In the genomic region with DNA sequence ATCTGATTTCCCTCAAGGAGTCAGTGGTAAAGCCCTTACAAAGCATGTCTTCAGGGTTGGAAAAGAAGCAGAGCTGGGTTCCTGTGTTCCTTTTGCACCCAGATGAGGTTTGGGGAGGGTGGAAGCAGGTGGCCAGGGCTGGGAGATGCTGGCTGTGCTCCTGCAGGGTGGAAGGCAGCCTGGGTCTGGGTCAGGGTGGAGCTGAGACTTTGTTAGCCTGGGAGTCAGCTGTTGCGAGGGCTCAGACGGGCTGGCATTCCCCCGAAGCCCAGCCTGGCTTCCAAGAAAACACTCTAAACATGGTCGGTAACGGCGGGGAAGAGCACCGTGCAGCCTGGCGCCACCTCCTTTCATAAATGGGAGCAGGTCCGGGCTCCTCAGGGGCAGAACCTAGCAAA, we compare ENCODE assay signal across 29 cellular contexts. TPM values are rescaled to one million over a fixed set of nuclear protein-coding genes. Genes with fewer than 3 reads are reported as not detected.
DNase-seq lines count a peak whose midpoint lies in the region; ATAC-seq and TF ChIP-seq lines count a peak whose summit lies in the region.
"Had no signal": no experiment of that assay in that cellular context is flagged by ENCODE, and none has a peak within 500 bp of the region (broad histone marks: within the 10 kb centered on the region; RNA-seq: fewer than 3 reads in every experiment).

No MANE protein-coding gene starts in this region.

- peaks cover 28% of the 10 kb centered on the region for H3K9me1 ChIP-seq in IMR-90 (ENCODE audit: insufficient read depth, low read length)

- CTCF ChIA-PET in IMR-90 (lab: Yijun Ruan, JAX) = no interaction called here

- no peak for DNase-seq in activated CD4-positive, alpha-beta T cell treated with anti-CD3 and anti-CD28 coated beads, Interleukin-2, amount 10 ng/mL, durations not matched to agents 24 days and 14 days
- DNase-seq in activated CD4-positive, alpha-beta T cell treated with anti-CD3 and anti-CD28 coated beads for 48 hours = no peak
- DNase-seq in IMR-90 = no peak
- DNase-seq in endodermal cell = peak; percentile 44
- DNase-seq in sciatic nerve (ENCODE audit: low spot score) = peak; percentile 35
- DNase-seq in medulla oblongata (ENCODE audit: extremely low spot score) = no peak
- DNase-seq: activated CD4-positive, alpha-beta T cell treated with anti-CD3 and anti-CD28 coated beads for 4 hours; BE2C; Calu3; effector CD4-positive, alpha-beta T cell; kidney glomerular epithelial cell; mesendoderm; NCI-H1436 treated with DMSO at 0.1 percent for 48 hours; NCI-H2171; NCI-H524 treated with DMSO at 0.1 percent for 48 hours; spleen; stimulated activated CD4-positive, alpha-beta T cell treated with anti-CD3 and anti-CD28 coated beads, Interleukin-4, amount 100 ng/mL, for 4 hours had no signal

- TF ChIP-seq CTCF in IMR-90 (conservative IDR thresholded peaks at IDR 0.05; ENCODE audit: low read depth, low read length) (no peak), endodermal cell (conservative IDR thresholded peaks at IDR 0.05) (no peak)

- H3K4me1 Mint-ChIP-seq in activated CD4-positive, alpha-beta T cell treated with anti-CD3 and anti-CD28 coated beads, Interleukin-2, amount 10 ng/mL, durations not matched to agents 24 days and 14 days = peaks cover 51% of the 10 kb centered on the region
- peaks cover 1% of the 10 kb centered on the region for H3K4me1 Mint-ChIP-seq in endodermal cell

- no peak overlapping the region for H3K4me3 Mint-ChIP-seq in activated CD4-positive, alpha-beta T cell treated with anti-CD3 and anti-CD28 coated beads, Interleukin-2, amount 10 ng/mL, durations not matched to agents 24 days and 14 days
- no peak overlapping the region for H3K4me3 Mint-ChIP-seq in endodermal cell
- H3K4me3 Mint-ChIP-seq: activated naive CD4-positive, alpha-beta T cell treated with anti-CD3 and anti-CD28 coated beads, Interleukin-2, amount 50 U/mL, for 24 hours; neural crest cell had no signal

- no peaks in the 10 kb centered on the region for H4K20me1 ChIP-seq in IMR-90 (ENCODE audit: insufficient read depth, low read length)

- 0 out of 2 replicates have a peak overlapping the region, but pooled peaks have one; percentile 31 for H3K14ac ChIP-seq in IMR-90 (replicated peaks; ENCODE audit: low read depth, low read length)

- in situ Hi-C loops in IMR-90 (cut with MboI; ENCODE audit: low sequenced_read_pairs) = no loop called here

- POLR2A ChIA-PET in IMR-90 (lab: Charles Lee; ENCODE audit: unreplicated experiment) = no interaction called here

- 89% methylated on average over 3 of the region's 9 CpGs; no CpG with 5 or more reads in 1 of the 2 experiments for WGBS in IMR-90 (ENCODE audit: extremely low coverage in 2 of 2, insufficient read length in 1 of 2), 2 experiments
- WGBS in endodermal cell (ENCODE audit: insufficient coverage in 1 of 2, insufficient read length in 1 of 2), 2 experiments = 88 to 100% methylated on average over 6 to 9 of the region's 9 CpGs

- dilution Hi-C loops in IMR-90 (cut with HindIII; ENCODE audit: low sequenced_read_pairs, unreplicated experiment) = no loop called here

- H3K36me3 ChIP-seq in IMR-90 (ENCODE audit: control insufficient read depth, insufficient read depth, low read length) = no peaks in the 10 kb centered on the region
- H3K36me3 ChIP-seq in endodermal cell (ENCODE audit: control insufficient read depth, insufficient read depth, low read length) = no peaks in the 10 kb centered on the region
- H3K36me3 ChIP-seq: BE2C, prostate gland, spleen, stomach had no signal

- H3K27me3 ChIP-seq in IMR-90 (ENCODE audit: control insufficient read depth, insufficient read depth, low read length) = no peaks in the 10 kb centered on the region
- H3K27me3 ChIP-seq in endodermal cell (ENCODE audit: control insufficient read depth, insufficient read depth, low read length, poor library complexity, severe bottlenecking) = no peaks in the 10 kb centered on the region
- H3K27me3 ChIP-seq: BE2C, spleen, stomach had no signal

- no peaks in the 10 kb centered on the region for H3K36me3 Mint-ChIP-seq in activated CD4-positive, alpha-beta T cell treated with anti-CD3 and anti-CD28 coated beads, Interleukin-2, amount 10 ng/mL, durations not matched to agents 24 days and 14 days (ENCODE audit: low read depth)
- no peaks in the 10 kb centered on the region for H3K36me3 Mint-ChIP-seq in endodermal cell (ENCODE audit: low read depth)
- H3K36me3 Mint-ChIP-seq: activated naive CD4-positive, alpha-beta T cell treated with anti-CD3 and anti-CD28 coated beads, Interleukin-2, amount 50 U/mL, for 24 hours had no signal

- no peak overlapping the region for H2BK5ac ChIP-seq in IMR-90 (ENCODE audit: low read depth, low read length, poor library complexity, severe bottlenecking)

- no peak overlapping the region for H3K56ac ChIP-seq in IMR-90 (ENCODE audit: extremely low read depth, insufficient read depth, low read length)

- no peak overlapping the region for H4K8ac ChIP-seq in IMR-90 (ENCODE audit: low read depth in 2 of 2, low read length in 2 of 2)

- H2AK5ac ChIP-seq in IMR-90 (ENCODE audit: low read depth, low read length) = peak overlapping the region; percentile 78; the same call in 1 of the 2 replicates

- H3K4me1 ChIP-seq in IMR-90 (ENCODE audit: control insufficient read depth, insufficient read depth, low read length) = peaks cover 11% of the 10 kb centered on the region
- H3K4me1 ChIP-seq in endodermal cell (ENCODE audit: control insufficient read depth, insufficient read depth, low read length) = no peaks in the 10 kb centered on the region
- H3K4me1 ChIP-seq: BE2C, prostate gland had no signal

- TF ChIP-seq RAD21 in IMR-90 (IDR thresholded peaks at IDR 0.05; ENCODE audit: low read length) = no peak

- H3K23ac ChIP-seq in IMR-90 (ENCODE audit: low read depth, low read length) = no peak overlapping the region

- H2AK9ac ChIP-seq in IMR-90 (replicated peaks; ENCODE audit: low read depth, low read length, poor library complexity) = no peak overlapping the region

- H2BK120ac ChIP-seq in IMR-90 (ENCODE audit: low read depth, low read length) = peak overlapping the region; percentile 75; the same call in 1 of the 2 replicates

- no peak overlapping the region for H4K91ac ChIP-seq in IMR-90 (ENCODE audit: insufficient read depth, low read depth, low read length)

- no peak overlapping the region for H4K5ac ChIP-seq in IMR-90 (ENCODE audit: low read depth, low read length)

- peak overlapping the region; percentile 49; the same call in 1 of the 2 replicates for H2BK20ac ChIP-seq in IMR-90 (ENCODE audit: low read depth, low read length)

- no peaks in the 10 kb centered on the region for H3K27me3 Mint-ChIP-seq in activated CD4-positive, alpha-beta T cell treated with anti-CD3 and anti-CD28 coated beads, Interleukin-2, amount 10 ng/mL, durations not matched to agents 24 days and 14 days
- H3K27me3 Mint-ChIP-seq in endodermal cell (ENCODE audit: insufficient read depth) = peaks cover 2% of the 10 kb centered on the region
- H3K27me3 Mint-ChIP-seq: activated naive CD4-positive, alpha-beta T cell treated with anti-CD3 and anti-CD28 coated beads, Interleukin-2, amount 50 U/mL, for 24 hours had no signal

- H3K79me1 ChIP-seq in IMR-90 (ENCODE audit: low read depth in 1 of 2, low read length in 2 of 2) = no peaks in the 10 kb centered on the region

- H3K18ac ChIP-seq in IMR-90 (ENCODE audit: low read depth, low read length) = no peak overlapping the region

- H3K9me3 Mint-ChIP-seq in activated CD4-positive, alpha-beta T cell treated with anti-CD3 and anti-CD28 coated beads, Interleukin-2, amount 10 ng/mL, durations not matched to agents 24 days and 14 days = no peaks in the 10 kb centered on the region
- no peaks in the 10 kb centered on the region for H3K9me3 Mint-ChIP-seq in endodermal cell
- H3K9me3 Mint-ChIP-seq: activated naive CD4-positive, alpha-beta T cell treated with anti-CD3 and anti-CD28 coated beads, Interleukin-2, amount 50 U/mL, for 24 hours; neural crest cell had no signal

- H3K4ac ChIP-seq in IMR-90 (ENCODE audit: low read depth, low read length) = peak overlapping the region; percentile 31; the same call in 1 of the 2 replicates

- H3K9me3 ChIP-seq in IMR-90 (ENCODE audit: control insufficient read depth, insufficient read depth, low read length) = no peaks in the 10 kb centered on the region
- no peaks in the 10 kb centered on the region for H3K9me3 ChIP-seq in endodermal cell (ENCODE audit: control insufficient read depth, low read length)
- H3K9me3 ChIP-seq: BE2C, prostate gland, spleen, stomach had no signal

- H3K27ac Mint-ChIP-seq in activated CD4-positive, alpha-beta T cell treated with anti-CD3 and anti-CD28 coated beads, Interleukin-2, amount 10 ng/mL, durations not matched to agents 24 days and 14 days = peak overlapping the region; percentile 42
- H3K27ac Mint-ChIP-seq in endodermal cell = no peak overlapping the region
- H3K27ac Mint-ChIP-seq: activated naive CD4-positive, alpha-beta T cell treated with anti-CD3 and anti-CD28 coated beads, Interleukin-2, amount 50 U/mL, for 24 hours had no signal

- H3K27ac ChIP-seq in IMR-90 (ENCODE audit: insufficient read depth, low read length) = no peak overlapping the region
- H3K27ac ChIP-seq in endodermal cell (ENCODE audit: low read depth, low read length) = no peak overlapping the region
- H3K27ac ChIP-seq: prostate gland, RWPE1 had no signal

- ATAC-seq in IMR-90 (ENCODE audit: low read depth) = no peak
- ATAC-seq in sciatic nerve = peak; percentile 23
- ATAC-seq in HG03039 (IDR thresholded peaks at IDR 0.05; ENCODE audit: unreplicated experiment) = no peak
- no peak for ATAC-seq in HG03460 (IDR thresholded peaks at IDR 0.05; ENCODE audit: unreplicated experiment)

- peak overlapping the region; percentile 14; the same call in 1 of the 3 replicates for H2BK15ac ChIP-seq in IMR-90 (ENCODE audit: low read depth, low read length)

- BruUV-seq in IMR-90 (replicated peaks; lab: Mats Ljungman, UMichigan) = no TSS peak

- H3K9ac ChIP-seq in IMR-90 (ENCODE audit: low read depth, low read length) (no peak overlapping the region), endodermal cell (ENCODE audit: extremely low read depth, low read length, poor library complexity, severe bottlenecking) (no peak overlapping the region)

- no peak for TF ChIP-seq POLR2A in IMR-90 (IDR thresholded peaks at IDR 0.05; ENCODE audit: low read depth, low read length)

- H3K4me3 ChIP-seq in IMR-90 (ENCODE audit: insufficient read depth, low read depth, low read length) (no peak overlapping the region), endodermal cell (ENCODE audit: low read length) (no peak overlapping the region)
- H3K4me3 ChIP-seq: prostate gland, spleen, stomach had no signal

- intact Hi-C loops in activated CD4-positive, alpha-beta T cell treated with anti-CD3 and anti-CD28 coated beads, Interleukin-2, amount 10 ng/mL, durations not matched to agents 24 days and 14 days (cut with micrococcal nuclease) = no loop called here
- intact Hi-C loops in IMR-90 (cut with micrococcal nuclease) (no loop called here), sciatic nerve (cut with DNase I) (no loop called here)

- no peak overlapping the region for H3K4me2 ChIP-seq in IMR-90 (ENCODE audit: low read depth, low read length)

- H2AFZ ChIP-seq in IMR-90 (replicated peaks; ENCODE audit: low read length, poor library complexity) = peak overlapping the region; percentile 70

RNA-seq across cellular contexts. Expression of gene EPS8L3, which starts 43.7 kb away (rescaled TPM):
- not detected in 2 replicates for total RNA-seq in activated CD4-positive, alpha-beta T cell treated with anti-CD3 and anti-CD28 coated beads, Interleukin-2, amount 10 ng/mL, durations not matched to agents 24 days and 14 days
- total RNA-seq in IMR-90 (2012; rRNA removed) (not detected in 2 replicates), endodermal cell (not detected), sciatic nerve (not detected)
- polyA plus RNA-seq in IMR-90 (2012; rRNA removed) = not detected in 2 replicates
- polyA plus RNA-seq in IMR-90 (2012; cell fraction: cytosol; rRNA removed) = 0.11 TPM in 1 of 2 replicates, not detected in the other
- polyA plus RNA-seq in IMR-90 (2012; cell fraction: nucleus; rRNA removed; ENCODE audit: low replicate concordance) = not detected in 2 replicates
- not detected for polyA plus RNA-seq in endodermal cell (2013, experiment 1 of 2)
- polyA plus RNA-seq in endodermal cell (2013, experiment 2 of 2) = not detected
- total RNA-seq: A172, chondrocyte, frontal cortex, M059J, neural crest cell, urinary bladder had no signal
- polyA plus RNA-seq: spleen had no signal

Comparison
In these comparisons a context has a peak if more than half of its experiments do, and no peak if none do; other contexts are left out.
1. DNase-seq: peak in endodermal cell (single experiment) and sciatic nerve (single experiment); none in activated CD4-positive, alpha-beta T cell treated with anti-CD3 and anti-CD28 coated beads, Interleukin-2, amount 10 ng/mL, durations not matched to agents 24 days and 14 days (single experiment), activated CD4-positive, alpha-beta T cell treated with anti-CD3 and anti-CD28 coated beads for 48 hours (single experiment), IMR-90 (single experiment) and medulla oblongata (single experiment).